ENCODE assay signal across 8 cellular contexts in genomic region chr14:94001501-94002396, GRCh38. TPM values are rescaled to one million over a fixed set of nuclear protein-coding genes. Genes with fewer than 3 reads are reported as not detected.
DNase-seq lines count a peak whose midpoint lies in the region; ATAC-seq, FAIRE-seq and TF ChIP-seq lines count a peak whose summit lies in the region.

No MANE protein-coding gene starts in this region.

- H3K27me3 Mint-ChIP-seq in activated CD8-positive, alpha-beta memory T cell treated with anti-CD3 and anti-CD28 coated beads, Interleukin-2, amount 10 ng/mL, durations not matched to agents 7 days and 5 days = no peaks in the 10 kb centered on the region
- H3K27me3 Mint-ChIP-seq in naive thymus-derived CD4-positive, alpha-beta T cell = peaks cover 6 to 19% (median 8%) of the 10 kb centered on the region in 5 donors
- peaks cover 58 to 80% of the 10 kb centered on the region in 2 donors for H3K27me3 Mint-ChIP-seq in stimulated activated naive B cell treated with anti-CD40 and anti-IgM and Interleukin-4, amounts not matched to agents 10 μg/mL and 1 μg/mL and 100 μg/mL, for 72 hours

- peak; percentile 75 for DNase-seq in 8988T
- DNase-seq in GM12891 (ENCODE audit: insufficient read length, low spot score) = peak; percentile 65
- peak; percentile 11 to 70 for DNase-seq in NOMO-1 (lab: John Stamatoyannopoulos, UW; ENCODE audit: unreplicated experiment in 2 of 2)
- DNase-seq in activated CD8-positive, alpha-beta memory T cell treated with anti-CD3 and anti-CD28 coated beads, Interleukin-2, amount 10 ng/mL, durations not matched to agents 7 days and 5 days = peak; percentile 72
- DNase-seq in epithelial cell of proximal tubule (ENCODE audit: low read depth) = no peak
- DNase-seq in naive thymus-derived CD4-positive, alpha-beta T cell = peak; percentile 28 to 63 (median 51)
- no peak for DNase-seq in stimulated activated naive B cell treated with anti-CD40 and anti-IgM and Interleukin-4, amounts not matched to agents 10 μg/mL and 1 μg/mL and 100 μg/mL, for 72 hours

- H3K27me3 ChIP-seq in naive thymus-derived CD4-positive, alpha-beta T cell (ENCODE audit: control insufficient read depth in 2 of 2, insufficient read depth in 2 of 2, low read length in 2 of 2) = no peaks in the 10 kb centered on the region

- H3K9me3 ChIP-seq in naive thymus-derived CD4-positive, alpha-beta T cell (ENCODE audit: control insufficient read depth in 2 of 3, low read length in 3 of 3) = no peaks in the 10 kb centered on the region

- H3K4me3 ChIP-seq in epithelial cell of proximal tubule (ENCODE audit: low read depth, low read length) = no peak overlapping the region
- H3K4me3 ChIP-seq in naive thymus-derived CD4-positive, alpha-beta T cell (ENCODE audit: low read length) = no peak overlapping the region

- no peaks in the 10 kb centered on the region for H3K36me3 ChIP-seq in naive thymus-derived CD4-positive, alpha-beta T cell (ENCODE audit: control insufficient read depth in 2 of 3, insufficient read depth in 3 of 3, low read length in 3 of 3)

- intact Hi-C loops in naive thymus-derived CD4-positive, alpha-beta T cell (cut with micrococcal nuclease) = loop anchor here (1.0 to 5.0 kb wide), 6 partner anchors 23 to 62 kb away; no protein-coding TSS in a partner anchor

- H3K4me1 Mint-ChIP-seq in activated CD8-positive, alpha-beta memory T cell treated with anti-CD3 and anti-CD28 coated beads, Interleukin-2, amount 10 ng/mL, durations not matched to agents 7 days and 5 days = peaks cover 33% of the 10 kb centered on the region
- peaks cover 2 to 45% (median 10%) of the 10 kb centered on the region in 7 donors for H3K4me1 Mint-ChIP-seq in naive thymus-derived CD4-positive, alpha-beta T cell
- peaks cover 13 to 22% of the 10 kb centered on the region in 2 donors for H3K4me1 Mint-ChIP-seq in stimulated activated naive B cell treated with anti-CD40 and anti-IgM and Interleukin-4, amounts not matched to agents 10 μg/mL and 1 μg/mL and 100 μg/mL, for 72 hours

- H3K4me1 ChIP-seq in naive thymus-derived CD4-positive, alpha-beta T cell (ENCODE audit: control insufficient read depth in 2 of 2, insufficient read depth in 2 of 2, low read length in 2 of 2) = peaks cover 4 to 6% of the 10 kb centered on the region in 2 donors

- no peak for TF ChIP-seq POLR2A in GM12891 (IDR thresholded peaks at IDR 0.05; ENCODE audit: low read depth, low read length)

- peak overlapping the region; percentile 17 for H3K27ac Mint-ChIP-seq in activated CD8-positive, alpha-beta memory T cell treated with anti-CD3 and anti-CD28 coated beads, Interleukin-2, amount 10 ng/mL, durations not matched to agents 7 days and 5 days
- peak overlapping the region in 2 of 9 donors; percentile 38 to 78 for H3K27ac Mint-ChIP-seq in naive thymus-derived CD4-positive, alpha-beta T cell
- H3K27ac Mint-ChIP-seq in stimulated activated naive B cell treated with anti-CD40 and anti-IgM and Interleukin-4, amounts not matched to agents 10 μg/mL and 1 μg/mL and 100 μg/mL, for 72 hours = peak overlapping the region; percentile 38

- no peak overlapping the region for H3K4me3 Mint-ChIP-seq in activated CD8-positive, alpha-beta memory T cell treated with anti-CD3 and anti-CD28 coated beads, Interleukin-2, amount 10 ng/mL, durations not matched to agents 7 days and 5 days
- H3K4me3 Mint-ChIP-seq in naive thymus-derived CD4-positive, alpha-beta T cell = peak overlapping the region in 9 of 10 donors; percentile 23 to 57 (median 53)
- H3K4me3 Mint-ChIP-seq in stimulated activated naive B cell treated with anti-CD40 and anti-IgM and Interleukin-4, amounts not matched to agents 10 μg/mL and 1 μg/mL and 100 μg/mL, for 72 hours = no peak overlapping the region

- POLR2A ChIA-PET in naive thymus-derived CD4-positive, alpha-beta T cell (lab: Charles Lee) = interaction anchor here (0.8 to 2.3 kb wide), 2 partner anchors 23 to 62 kb away, joined by 3 to 9 read pairs; no protein-coding TSS in a partner anchor

- no peaks in the 10 kb centered on the region for H3K9me3 Mint-ChIP-seq in activated CD8-positive, alpha-beta memory T cell treated with anti-CD3 and anti-CD28 coated beads, Interleukin-2, amount 10 ng/mL, durations not matched to agents 7 days and 5 days (ENCODE audit: low read depth)
- H3K9me3 Mint-ChIP-seq in naive thymus-derived CD4-positive, alpha-beta T cell = peaks cover 0 to 2% (median 0%) of the 10 kb centered on the region in 11 donors
- H3K9me3 Mint-ChIP-seq in stimulated activated naive B cell treated with anti-CD40 and anti-IgM and Interleukin-4, amounts not matched to agents 10 μg/mL and 1 μg/mL and 100 μg/mL, for 72 hours = no peaks in the 10 kb centered on the region

- peak; percentile 97 for FAIRE-seq in GM12891 (lab: Jason Lieb, UNC)

- H3K36me3 Mint-ChIP-seq in activated CD8-positive, alpha-beta memory T cell treated with anti-CD3 and anti-CD28 coated beads, Interleukin-2, amount 10 ng/mL, durations not matched to agents 7 days and 5 days = no peaks in the 10 kb centered on the region
- no peaks in the 10 kb centered on the region for H3K36me3 Mint-ChIP-seq in naive thymus-derived CD4-positive, alpha-beta T cell
- H3K36me3 Mint-ChIP-seq in stimulated activated naive B cell treated with anti-CD40 and anti-IgM and Interleukin-4, amounts not matched to agents 10 μg/mL and 1 μg/mL and 100 μg/mL, for 72 hours = no peaks in the 10 kb centered on the region

- no peak overlapping the region for H3K27ac ChIP-seq in naive thymus-derived CD4-positive, alpha-beta T cell (ENCODE audit: low read depth, low read length)

- CTCF ChIA-PET in activated CD8-positive, alpha-beta memory T cell treated with anti-CD3 and anti-CD28 coated beads, Interleukin-2, amount 10 ng/mL, durations not matched to agents 7 days and 5 days (lab: Charles Lee) = interaction anchor here (0.7 to 12.9 kb wide), 22 partner anchors 10 to 99 kb away, joined by 3 to 297 read pairs (median 6); partner anchors contain the start of genes ASB2, DDX24, IFI27L1 and OTUB2
- CTCF ChIA-PET in naive thymus-derived CD4-positive, alpha-beta T cell (lab: Charles Lee) = interaction anchor here (1.0 to 9.9 kb wide), 8 partner anchors 11 to 135 kb away, joined by 3 to 139 read pairs (median 8); no protein-coding TSS in a partner anchor

- peak; percentile 61 for ATAC-seq in HG03521 (IDR thresholded peaks at IDR 0.05; ENCODE audit: unreplicated experiment)
- peak; percentile 87 for ATAC-seq in activated CD8-positive, alpha-beta memory T cell treated with anti-CD3 and anti-CD28 coated beads, Interleukin-2, amount 10 ng/mL, durations not matched to agents 7 days and 5 days
- ATAC-seq in naive thymus-derived CD4-positive, alpha-beta T cell = peak; percentile 85
- ATAC-seq in stimulated activated naive B cell treated with anti-CD40 and anti-IgM and Interleukin-4, amounts not matched to agents 10 μg/mL and 1 μg/mL and 100 μg/mL, for 72 hours (replicated peaks) = peak; percentile 80 to 88

- peak; percentile 96 for TF ChIP-seq CTCF in epithelial cell of proximal tubule (conservative IDR thresholded peaks at IDR 0.05; ENCODE audit: low read depth, low read length)

TF ChIP-seq in GM12891, 5 proteins besides CTCF, POLR2A, EP300 and RAD21:
- no peak for TF ChIP-seq TAF1 (IDR thresholded peaks at IDR 0.05; ENCODE audit: low read depth, low read length)
- no peak for TF ChIP-seq POLR2AphosphoS5 (IDR thresholded peaks at IDR 0.05; ENCODE audit: low read depth, low read length)
- no peak for TF ChIP-seq SPI1 (IDR thresholded peaks at IDR 0.05; ENCODE audit: low read depth, low read length)
- no peak for TF ChIP-seq PAX5 (IDR thresholded peaks at IDR 0.05; ENCODE audit: insufficient read depth, low read length, severe bottlenecking)
- no peak for TF ChIP-seq POU2F2 (IDR thresholded peaks at IDR 0.05; ENCODE audit: low read depth, low read length)

RNA-seq across cellular contexts. Expression of gene CCDC197, which starts 4.6 kb away (rescaled TPM):
- 0.06 TPM for polyA plus RNA-seq in GM12891 (2012; ENCODE audit: low read depth, missing spikeins)
- total RNA-seq in activated CD8-positive, alpha-beta memory T cell treated with anti-CD3 and anti-CD28 coated beads, Interleukin-2, amount 10 ng/mL, durations not matched to agents 7 days and 5 days = under 1 TPM in 1 of 2 experiments, not detected in 1; 0.14 TPM
- not detected in 2 replicates for total RNA-seq in epithelial cell of proximal tubule
- not detected for total RNA-seq in naive thymus-derived CD4-positive, alpha-beta T cell
- polyA plus RNA-seq in naive thymus-derived CD4-positive, alpha-beta T cell = not detected

RNA-seq across cellular contexts. Expression of gene OTUB2, which starts 24.4 kb away (rescaled TPM):
- 0.28 TPM for polyA plus RNA-seq in GM12891 (2012; ENCODE audit: low read depth, missing spikeins)
- total RNA-seq in activated CD8-positive, alpha-beta memory T cell treated with anti-CD3 and anti-CD28 coated beads, Interleukin-2, amount 10 ng/mL, durations not matched to agents 7 days and 5 days = 1 to 10 TPM; 3.4 to 4.2 TPM
- 5.6 and 15.0 TPM in 2 replicates for total RNA-seq in epithelial cell of proximal tubule
- 1 to 10 TPM in 1 of 5 experiments, under 1 TPM in 3, not detected in 1; 0.11 to 2.5 (median 0.63) TPM for total RNA-seq in naive thymus-derived CD4-positive, alpha-beta T cell
- under 1 TPM; 0.35 to 0.56 TPM for polyA plus RNA-seq in naive thymus-derived CD4-positive, alpha-beta T cell

RNA-seq across cellular contexts. Expression of gene ASB2, which starts 25.4 kb away (rescaled TPM):
- polyA plus RNA-seq in GM12891 (2012; ENCODE audit: low read depth, missing spikeins) = 32.9 TPM
- 100 to 1,000 TPM; 116 to 177 TPM for total RNA-seq in activated CD8-positive, alpha-beta memory T cell treated with anti-CD3 and anti-CD28 coated beads, Interleukin-2, amount 10 ng/mL, durations not matched to agents 7 days and 5 days
- 0.46 and 1.4 TPM in 2 replicates for total RNA-seq in epithelial cell of proximal tubule
- 10 to 100 TPM in 1 of 5 experiments, 1 to 10 TPM in 2, under 1 TPM in 2; 0.32 to 63.1 (median 1.4) TPM for total RNA-seq in naive thymus-derived CD4-positive, alpha-beta T cell
- not detected for polyA plus RNA-seq in naive thymus-derived CD4-positive, alpha-beta T cell

Comparison
In these comparisons a context has a peak if more than half of its experiments do, and no peak if none do; other contexts are left out.
1. DNase-seq: peak in 8988T (single experiment), GM12891 (single experiment), NOMO-1 (2 of 2), activated CD8-positive, alpha-beta memory T cell treated with anti-CD3 and anti-CD28 coated beads, Interleukin-2, amount 10 ng/mL, durations not matched to agents 7 days and 5 days (single experiment) and naive thymus-derived CD4-positive, alpha-beta T cell (9 of 9); none in epithelial cell of proximal tubule (single experiment) and stimulated activated naive B cell treated with anti-CD40 and anti-IgM and Interleukin-4, amounts not matched to agents 10 μg/mL and 1 μg/mL and 100 μg/mL, for 72 hours (single experiment).
2. H3K4me3 Mint-ChIP-seq: peak in naive thymus-derived CD4-positive, alpha-beta T cell (9 of 10); none in activated CD8-positive, alpha-beta memory T cell treated with anti-CD3 and anti-CD28 coated beads, Interleukin-2, amount 10 ng/mL, durations not matched to agents 7 days and 5 days (single experiment) and stimulated activated naive B cell treated with anti-CD40 and anti-IgM and Interleukin-4, amounts not matched to agents 10 μg/mL and 1 μg/mL and 100 μg/mL, for 72 hours (0 of 2).
3. Peak in every context shown above with its lines, with median percentiles within 50 percentile points of each other: ATAC-seq.